ENCODE assay signal across 1 cellular context in the genomic region with DNA sequence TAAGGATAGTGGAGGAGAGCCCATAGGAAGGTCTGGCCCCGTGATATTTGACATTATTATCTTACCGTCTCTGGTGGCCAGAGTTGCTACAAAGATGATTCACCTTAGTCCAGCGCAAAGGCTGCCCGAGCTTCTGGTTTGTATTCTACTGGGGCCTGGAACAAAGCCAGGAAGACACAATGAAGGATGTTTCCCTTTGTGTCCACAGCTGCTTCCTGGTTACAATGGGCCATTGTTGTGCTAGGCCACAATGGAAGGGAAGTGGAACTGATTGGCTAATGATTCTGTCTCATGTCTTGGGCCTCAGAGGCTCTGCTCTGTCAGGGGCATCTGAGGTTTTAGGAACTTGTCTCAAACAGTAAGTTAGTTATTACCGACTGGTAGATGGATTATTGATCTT.
TF ChIP-seq lines count a peak whose summit lies in the region.

No MANE protein-coding gene starts in this region.

TF ChIP-seq in WTC11, 78 proteins besides CTCF, POLR2A, EP300 and RAD21 (continued from another document):
- TF ChIP-seq FOXP4 (CRISPR knock-in tag; IDR thresholded peaks at IDR 0.05) (no peak), ZBTB43 (CRISPR knock-in tag; IDR thresholded peaks at IDR 0.05) (no peak)
- TF ChIP-seq, protein P1, sequence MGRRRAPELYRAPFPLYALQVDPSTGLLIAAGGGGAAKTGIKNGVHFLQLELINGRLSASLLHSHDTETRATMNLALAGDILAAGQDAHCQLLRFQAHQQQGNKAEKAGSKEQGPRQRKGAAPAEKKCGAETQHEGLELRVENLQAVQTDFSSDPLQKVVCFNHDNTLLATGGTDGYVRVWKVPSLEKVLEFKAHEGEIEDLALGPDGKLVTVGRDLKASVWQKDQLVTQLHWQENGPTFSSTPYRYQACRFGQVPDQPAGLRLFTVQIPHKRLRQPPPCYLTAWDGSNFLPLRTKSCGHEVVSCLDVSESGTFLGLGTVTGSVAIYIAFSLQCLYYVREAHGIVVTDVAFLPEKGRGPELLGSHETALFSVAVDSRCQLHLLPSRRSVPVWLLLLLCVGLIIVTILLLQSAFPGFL (CRISPR knock-in tag; IDR thresholded peaks at IDR 0.05; ENCODE audit: borderline replicate concordance) = no peak
